In the genomic region with DNA sequence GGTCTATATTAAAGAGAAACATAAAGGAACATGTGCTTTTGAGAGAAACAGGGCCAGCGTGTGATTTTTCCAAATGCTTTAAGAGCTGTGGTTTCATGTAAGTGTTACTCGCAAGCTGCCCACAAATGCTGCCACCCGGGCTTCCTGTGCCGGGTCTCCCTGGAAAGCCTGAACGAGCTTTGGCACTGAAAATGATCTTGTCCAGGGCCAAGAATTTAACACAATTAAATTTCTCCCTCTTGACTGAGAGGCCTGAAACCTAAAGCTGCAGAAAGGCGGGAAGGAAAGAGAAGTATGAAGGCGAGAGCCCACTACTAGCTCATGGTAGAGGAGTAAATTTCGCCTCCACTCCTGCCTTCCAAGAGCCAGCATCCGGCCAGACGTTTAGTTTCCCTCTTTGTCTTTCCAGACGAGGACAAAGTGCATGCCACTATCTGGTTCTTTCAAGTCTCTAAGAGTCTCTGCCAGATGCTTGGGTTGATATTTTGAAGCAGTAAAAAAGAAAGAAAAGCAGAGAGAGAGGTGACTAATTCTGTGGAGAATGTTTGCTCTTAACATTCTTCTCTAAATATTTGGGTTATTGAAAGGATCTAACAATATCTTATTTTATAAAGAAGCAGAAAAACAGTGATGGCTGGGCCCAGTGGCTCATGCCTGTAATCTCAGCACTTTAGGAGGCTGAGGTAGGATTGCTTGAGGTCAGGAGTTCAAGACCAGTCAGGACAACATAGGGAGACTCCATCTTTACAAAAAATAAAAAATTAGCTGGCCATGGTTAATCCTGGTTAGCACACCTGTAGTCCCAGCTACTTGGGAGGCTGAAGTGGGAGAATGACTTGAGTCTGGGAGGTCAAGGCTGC, we compare ENCODE assay signal across 8 cellular contexts.
DNase-seq lines count a peak whose midpoint lies in the region; ATAC-seq, FAIRE-seq and TF ChIP-seq lines count a peak whose summit lies in the region.

No MANE protein-coding gene starts in this region.

- RAD21 ChIA-PET in GM12878 (lab: Charles Lee; ENCODE audit: unreplicated experiment), result interaction anchor here (0.9 to 2.3 kb wide), 4 partner anchors 19 to 105 kb away, joined by 3 to 13 read pairs (median 4); no protein-coding TSS in a partner anchor

- CTCF ChIA-PET in GM12878 (lab: Yijun Ruan, JAX), result interaction anchor here (1.2 to 2.2 kb wide), 4 partner anchors 11 to 163 kb away, joined by 3 to 8 read pairs (median 4); no protein-coding TSS in a partner anchor

- no peak overlapping the region for H3K4me2 ChIP-seq in GM12878 (ENCODE audit: control insufficient read depth, insufficient read depth)

- H3K79me2 ChIP-seq in GM12878 (ENCODE audit: control insufficient read depth, insufficient read depth, low read length), result no peaks in the 10 kb centered on the region

- no peak for TF ChIP-seq POLR2A in GM12878 (IDR thresholded peaks at IDR 0.05; ENCODE audit: low read depth, low read length)
- TF ChIP-seq POLR2A in stomach (IDR thresholded peaks at IDR 0.05), result no peak

- TF ChIP-seq RAD21 in GM12878 (IDR thresholded peaks at IDR 0.05; ENCODE audit: insufficient read depth, low read depth, low read length), result no peak

- no peak for TF ChIP-seq EP300 in GM12878 (IDR thresholded peaks at IDR 0.05; ENCODE audit: borderline replicate concordance in 1 of 2, control insufficient read depth in 1 of 2, low read depth in 2 of 2, low read length in 2 of 2)
- no peak for TF ChIP-seq EP300 in stomach (IDR thresholded peaks at IDR 0.05)

- peak overlapping the region; percentile 20; the same call in 1 of the 2 replicates for H2AFZ ChIP-seq in GM12878 (ENCODE audit: control insufficient read depth, low read depth, low read length)

- H3K4me3 ChIP-seq in GM12878 (no peak overlapping the region), stomach (peak overlapping the region in 1 of 4 donors; percentile 5)

- H3K4me1 ChIP-seq in GM12878 (ENCODE audit: control insufficient read depth, insufficient read depth, low read length) (peaks cover 7% of the 10 kb centered on the region; the same call in 1 of the 2 replicates), stomach (peaks cover 17 to 38% (median 32%) of the 10 kb centered on the region in 4 donors)

- H3K9me3 ChIP-seq in GM12878 (replicated peaks; ENCODE audit: control insufficient read depth, insufficient read depth, low read length) (no peaks in the 10 kb centered on the region), stomach (no peaks in the 10 kb centered on the region)

- in situ Hi-C loops in GM12878 (cut with MboI), result no loop called here

- FAIRE-seq in GM12878 (lab: Jason Lieb, UNC), result peak; percentile 52

- DNase-seq in EH (ENCODE audit: low read depth) (peak; percentile 93), MV-4-11 (lab: John Stamatoyannopoulos, UW) (peak; percentile 59), GM12878 (ENCODE audit: low read depth, low spot score) (no peak), kidney tubule cell (ENCODE audit: low spot score) (peak; percentile 60), stomach (peak; percentile 31), NCI-H146 (lab: John Stamatoyannopoulos, UW) (no peak)
- no peak for DNase-seq in stimulated activated CD4-positive, alpha-beta T cell treated with anti-CD3 and anti-CD28 coated beads, Interleukin-2, amount 100 ng/mL, for 48 hours

- BruUV-seq in GM12878 (replicated peaks; lab: Mats Ljungman, UMichigan), result no TSS peak

- intact Hi-C loops in GM12878 (cut with micrococcal nuclease; ENCODE audit: unreplicated experiment), result no loop called here
- intact Hi-C loops in stomach (cut with DNase I; ENCODE audit: low total_unique reads), result loop anchor here (10.0 kb wide), 1 partner anchor 130 kb away; the partner anchor contains the start of gene COX20

- TF ChIP-seq CTCF in GM12878 (IDR thresholded peaks at IDR 0.05 in 2 of 3, conservative IDR thresholded peaks at IDR 0.05 in 1 of 3; ENCODE audit: control insufficient read depth in 2 of 3, extremely low read depth in 1 of 3, insufficient read depth in 1 of 3, low read depth in 3 of 3, low read length in 3 of 3) (no peak), stomach (IDR thresholded peaks at IDR 0.05) (no peak)

- POLR2A ChIA-PET in GM12878 (lab: Charles Lee), result interaction anchor here (1.2 to 1.9 kb wide), 2 partner anchors 19 to 24 kb away, joined by 3 to 8 read pairs; no protein-coding TSS in a partner anchor

- H4K20me1 ChIP-seq in GM12878 (ENCODE audit: control insufficient read depth, insufficient read depth), result no peaks in the 10 kb centered on the region

- H3K9ac ChIP-seq in GM12878 (ENCODE audit: control insufficient read depth, insufficient read depth, low read length), result no peak overlapping the region

- H3K27me3 ChIP-seq in GM12878 (replicated peaks in 1 of 2; ENCODE audit: control insufficient read depth in 2 of 2, insufficient read depth in 2 of 2, low read length in 1 of 2) (no peaks in the 10 kb centered on the region), stomach (no peaks in the 10 kb centered on the region)

- ATAC-seq in GM12878, result peak; percentile 45
- ATAC-seq in HG03039 (IDR thresholded peaks at IDR 0.05; ENCODE audit: unreplicated experiment), result no peak

- WGBS in GM12878 (ENCODE audit: insufficient coverage, insufficient replicate concordance, low lambda C conversion rate, missing lambda C conversion rate), result 53% methylated on average over 11 of the region's 11 CpGs
- 5 to 10% (median 7%) methylated on average over 11 of the region's 11 CpGs for WGBS in stomach, 5 donors

- no peaks in the 10 kb centered on the region for H3K36me3 ChIP-seq in GM12878 (ENCODE audit: control insufficient read depth in 2 of 2, insufficient read depth in 2 of 2, low read length in 1 of 2)
- no peaks in the 10 kb centered on the region for H3K36me3 ChIP-seq in stomach

- SMC1A ChIA-PET in GM12878 (lab: Charles Lee; ENCODE audit: uncharacterized antibody, unreplicated experiment), result interaction anchor here (0.6 to 2.8 kb wide), 16 partner anchors 9 to 361 kb away, joined by 3 to 20 read pairs (median 4); no protein-coding TSS in a partner anchor

- H3K27ac ChIP-seq in GM12878 (ENCODE audit: control insufficient read depth, insufficient read depth) (no peak overlapping the region), stomach (peak overlapping the region; percentile 68 to 83 (median 78))

TF ChIP-seq in GM12878, 131 proteins besides CTCF, POLR2A, EP300 and RAD21:
- TF ChIP-seq IKZF2 (IDR thresholded peaks at IDR 0.05) (peak in 1 of 2 experiments; percentile 9; a peak in 1 of 4 replicates), SMC3 (IDR thresholded peaks at IDR 0.05; ENCODE audit: borderline replicate concordance, low read length) (no peak), SIX5 (IDR thresholded peaks at IDR 0.05; ENCODE audit: low read depth, low read length, severe bottlenecking) (no peak)

Comparison
In these comparisons a context has a peak if more than half of its experiments do, and no peak if none do; other contexts are left out.
1. DNase-seq: peak in EH (single experiment), MV-4-11 (single experiment), kidney tubule cell (single experiment) and stomach (single experiment); none in GM12878 (single experiment), stimulated activated CD4-positive, alpha-beta T cell treated with anti-CD3 and anti-CD28 coated beads, Interleukin-2, amount 100 ng/mL, for 48 hours (0 of 2) and NCI-H146 (single experiment).